In the genomic region with DNA sequence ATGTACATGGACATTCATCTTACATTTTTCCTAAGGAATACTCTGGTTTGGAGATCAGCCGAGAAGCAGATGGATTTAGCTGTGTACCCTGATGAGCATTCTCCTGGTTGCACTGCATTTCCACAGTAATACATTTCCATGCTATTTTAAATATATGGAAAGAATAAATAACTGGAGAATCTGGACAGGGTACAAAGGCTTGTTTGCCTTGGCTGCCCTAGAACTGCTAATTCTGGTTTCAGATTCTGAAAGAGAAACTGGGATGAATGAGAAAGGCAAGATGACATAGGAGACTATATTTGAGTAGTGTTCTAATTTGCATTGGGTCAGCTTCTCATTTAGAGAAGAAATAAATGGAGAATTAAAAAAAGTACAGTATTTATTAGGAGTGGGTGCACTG, we compare ENCODE assay signal across 1 cellular context.
TF ChIP-seq lines count a peak whose summit lies in the region.

No MANE protein-coding gene starts in this region.

TF ChIP-seq in GM12878, 131 proteins besides CTCF, POLR2A, EP300 and RAD21 (continued from another document):
- TF ChIP-seq ATF3 (IDR thresholded peaks at IDR 0.05; ENCODE audit: borderline replicate concordance, extremely low read depth, low read depth, low read length) (no peak), SMAD5 (IDR thresholded peaks at IDR 0.05; ENCODE audit: low read depth) (no peak), TCF12 (IDR thresholded peaks at IDR 0.05; ENCODE audit: low read depth, low read length) (no peak), NKRF (conservative IDR thresholded peaks at IDR 0.05) (no peak)
